ENCODE assay signal across 8 cellular contexts in genomic region chr22:24994070-24994763, GRCh38. TPM values are rescaled to one million over a fixed set of nuclear protein-coding genes. Genes with fewer than 3 reads are reported as not detected.
DNase-seq lines count a peak whose midpoint lies in the region; ATAC-seq and TF ChIP-seq lines count a peak whose summit lies in the region.

No MANE protein-coding gene starts in this region.

- H3K4me1 ChIP-seq in osteoblast (ENCODE audit: insufficient read depth, low read length), result peaks cover 48% of the 10 kb centered on the region

- peaks cover 26% of the 10 kb centered on the region for H3K79me2 ChIP-seq in osteoblast (ENCODE audit: insufficient read depth, low read length)

- H3K27ac Mint-ChIP-seq in activated naive CD4-positive, alpha-beta T cell treated with anti-CD3 and anti-CD28 coated beads, Interleukin-2, amount 50 U/mL, for 72 hours, result peak overlapping the region; percentile 42 to 93

- H3K9me3 ChIP-seq in osteoblast (ENCODE audit: low read depth, low read length), result no peaks in the 10 kb centered on the region

- H4K20me1 ChIP-seq in osteoblast (ENCODE audit: insufficient read depth, low read length), result peaks cover 4% of the 10 kb centered on the region

- no peaks in the 10 kb centered on the region for H3K36me3 ChIP-seq in osteoblast (ENCODE audit: insufficient read depth, low read length)

- intact Hi-C loops in Right ventricle myocardium inferior (cut with DNase I), result loop anchor here (5.0 kb wide), 1 partner anchor 33 kb away; no protein-coding TSS in a partner anchor

- peak; percentile 60 for DNase-seq in ELF-1 (ENCODE audit: low read depth, low spot score)
- peak; percentile 82 for DNase-seq in NCI-H2029 treated with DMSO at 0.1 percent for 48 hours (lab: John Stamatoyannopoulos, UW)
- DNase-seq in activated naive CD4-positive, alpha-beta T cell treated with anti-CD3 and anti-CD28 coated beads, Interleukin-2, amount 50 U/mL, for 72 hours (ENCODE audit: low spot score in 2 of 2), result peak; percentile 53 to 57
- DNase-seq in osteoblast (ENCODE audit: insufficient read length, low spot score, missing footprints), result peak; percentile 97
- DNase-seq in G401 (ENCODE audit: low spot score), result no peak
- DNase-seq in Right ventricle myocardium inferior (ENCODE audit: missing footprints), result no peak

- no peaks in the 10 kb centered on the region for H3K9me3 Mint-ChIP-seq in activated naive CD4-positive, alpha-beta T cell treated with anti-CD3 and anti-CD28 coated beads, Interleukin-2, amount 50 U/mL, for 72 hours

- TF ChIP-seq CTCF in osteoblast (IDR thresholded peaks at IDR 0.05; ENCODE audit: extremely low read depth, low read depth, low read length), result no peak

- H3K27ac ChIP-seq in osteoblast (ENCODE audit: low read depth, low read length), result peak overlapping the region; percentile 46

- H3K4me3 ChIP-seq in osteoblast (ENCODE audit: insufficient read depth, low read length), result no peak overlapping the region

- peak; percentile 97 to 98 for ATAC-seq in activated naive CD4-positive, alpha-beta T cell treated with anti-CD3 and anti-CD28 coated beads, Interleukin-2, amount 50 U/mL, for 72 hours
- ATAC-seq in GM19035 (IDR thresholded peaks at IDR 0.05; ENCODE audit: unreplicated experiment) (no peak), HG02852 (IDR thresholded peaks at IDR 0.05; ENCODE audit: unreplicated experiment) (no peak), Right ventricle myocardium inferior (no peak)

- in situ Hi-C loops in G401 (cut with HindIII; ENCODE audit: low sequenced_read_pairs), result no loop called here

- no peak overlapping the region for H3K4me2 ChIP-seq in osteoblast (ENCODE audit: insufficient read depth, low read length)

- no peaks in the 10 kb centered on the region for H3K27me3 ChIP-seq in osteoblast (ENCODE audit: insufficient read depth, low read length)

- no peaks in the 10 kb centered on the region for H3K36me3 Mint-ChIP-seq in activated naive CD4-positive, alpha-beta T cell treated with anti-CD3 and anti-CD28 coated beads, Interleukin-2, amount 50 U/mL, for 72 hours

- no peak overlapping the region for H2AFZ ChIP-seq in osteoblast (ENCODE audit: low read length)

RNA-seq across cellular contexts. Expression of gene KIAA1671, which starts 41.7 kb away (rescaled TPM):
- 10 to 100 TPM in 1 of 2 donors, 1 to 10 TPM in 1; 2.0 to 22.0 TPM for total RNA-seq in activated naive CD4-positive, alpha-beta T cell treated with anti-CD3 and anti-CD28 coated beads, Interleukin-2, amount 50 U/mL, for 72 hours
- 16.6 and 18.3 TPM in 2 replicates for total RNA-seq in osteoblast
- total RNA-seq in G401 (2014; rRNA removed; shearing (Covaris generic)), result 9.6 and 9.8 TPM in 2 replicates
- total RNA-seq in Right ventricle myocardium inferior, result 12.8 TPM

RNA-seq across cellular contexts. Expression of gene LHFPL7, which starts 47.7 kb away (rescaled TPM):
- not detected for total RNA-seq in activated naive CD4-positive, alpha-beta T cell treated with anti-CD3 and anti-CD28 coated beads, Interleukin-2, amount 50 U/mL, for 72 hours
- not detected in 2 replicates for total RNA-seq in osteoblast
- not detected in 2 replicates for total RNA-seq in G401 (2014; rRNA removed; shearing (Covaris generic))
- total RNA-seq in Right ventricle myocardium inferior, result not detected

Comparison
In these comparisons a context has a peak if more than half of its experiments do, and no peak if none do; other contexts are left out.
1. DNase-seq: peak in ELF-1 (single experiment), NCI-H2029 treated with DMSO at 0.1 percent for 48 hours (single experiment), activated naive CD4-positive, alpha-beta T cell treated with anti-CD3 and anti-CD28 coated beads, Interleukin-2, amount 50 U/mL, for 72 hours (2 of 2) and osteoblast (single experiment); none in G401 (single experiment) and Right ventricle myocardium inferior (single experiment).
2. ATAC-seq: peak in activated naive CD4-positive, alpha-beta T cell treated with anti-CD3 and anti-CD28 coated beads, Interleukin-2, amount 50 U/mL, for 72 hours (2 of 2); none in GM19035 (single experiment), HG02852 (single experiment) and Right ventricle myocardium inferior (single experiment).